In the genomic region with DNA sequence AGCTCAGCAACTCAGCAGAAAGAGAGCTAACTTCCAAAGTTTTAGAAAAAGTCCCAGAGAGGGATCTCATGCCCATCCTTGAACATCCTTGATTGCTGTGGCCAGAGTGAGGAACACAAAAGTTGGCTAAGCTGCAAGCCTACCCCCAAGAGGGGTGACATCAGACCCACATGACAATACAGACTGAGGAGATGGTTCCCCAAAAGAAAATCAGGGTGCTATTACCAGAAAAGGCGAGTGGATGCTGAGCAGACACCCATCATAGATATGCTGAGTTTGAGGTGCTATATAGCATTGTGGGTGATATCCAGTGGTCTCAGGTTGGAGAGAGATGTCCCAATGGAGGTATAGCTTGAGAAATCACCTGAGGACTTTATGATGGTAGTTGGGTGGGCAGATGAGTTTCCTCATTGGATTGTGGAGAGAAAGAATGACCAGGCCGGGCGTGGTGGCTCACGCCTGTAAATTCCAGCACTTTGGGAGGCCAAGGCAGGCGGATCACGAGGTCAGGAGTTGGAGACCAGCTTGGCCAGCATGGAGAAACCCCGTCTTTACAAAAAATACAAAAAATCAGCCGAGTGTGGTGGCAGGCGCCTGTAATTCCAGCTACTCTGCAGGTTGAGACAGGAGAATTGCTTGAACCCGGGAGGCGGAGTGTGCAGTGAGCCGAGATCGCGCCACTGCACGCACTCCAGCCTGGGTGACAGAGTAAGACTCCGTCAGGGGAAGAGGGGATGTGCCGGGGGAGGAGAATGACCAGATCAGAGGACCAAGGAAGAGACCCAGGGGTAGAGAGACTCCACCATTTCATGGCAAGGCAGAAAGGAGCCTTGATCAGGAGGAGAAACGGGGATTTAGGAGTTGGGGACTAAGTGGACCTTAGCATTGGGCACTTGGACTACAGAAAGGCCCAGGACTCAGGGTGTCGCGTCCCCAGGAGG, we compare ENCODE assay signal across 1 cellular context.
TF ChIP-seq lines count a peak whose summit lies in the region.

No MANE protein-coding gene starts in this region.

TF ChIP-seq in K562, 482 proteins besides CTCF, POLR2A, EP300 and RAD21 (continues in another document):
- TF ChIP-seq, protein P1, sequence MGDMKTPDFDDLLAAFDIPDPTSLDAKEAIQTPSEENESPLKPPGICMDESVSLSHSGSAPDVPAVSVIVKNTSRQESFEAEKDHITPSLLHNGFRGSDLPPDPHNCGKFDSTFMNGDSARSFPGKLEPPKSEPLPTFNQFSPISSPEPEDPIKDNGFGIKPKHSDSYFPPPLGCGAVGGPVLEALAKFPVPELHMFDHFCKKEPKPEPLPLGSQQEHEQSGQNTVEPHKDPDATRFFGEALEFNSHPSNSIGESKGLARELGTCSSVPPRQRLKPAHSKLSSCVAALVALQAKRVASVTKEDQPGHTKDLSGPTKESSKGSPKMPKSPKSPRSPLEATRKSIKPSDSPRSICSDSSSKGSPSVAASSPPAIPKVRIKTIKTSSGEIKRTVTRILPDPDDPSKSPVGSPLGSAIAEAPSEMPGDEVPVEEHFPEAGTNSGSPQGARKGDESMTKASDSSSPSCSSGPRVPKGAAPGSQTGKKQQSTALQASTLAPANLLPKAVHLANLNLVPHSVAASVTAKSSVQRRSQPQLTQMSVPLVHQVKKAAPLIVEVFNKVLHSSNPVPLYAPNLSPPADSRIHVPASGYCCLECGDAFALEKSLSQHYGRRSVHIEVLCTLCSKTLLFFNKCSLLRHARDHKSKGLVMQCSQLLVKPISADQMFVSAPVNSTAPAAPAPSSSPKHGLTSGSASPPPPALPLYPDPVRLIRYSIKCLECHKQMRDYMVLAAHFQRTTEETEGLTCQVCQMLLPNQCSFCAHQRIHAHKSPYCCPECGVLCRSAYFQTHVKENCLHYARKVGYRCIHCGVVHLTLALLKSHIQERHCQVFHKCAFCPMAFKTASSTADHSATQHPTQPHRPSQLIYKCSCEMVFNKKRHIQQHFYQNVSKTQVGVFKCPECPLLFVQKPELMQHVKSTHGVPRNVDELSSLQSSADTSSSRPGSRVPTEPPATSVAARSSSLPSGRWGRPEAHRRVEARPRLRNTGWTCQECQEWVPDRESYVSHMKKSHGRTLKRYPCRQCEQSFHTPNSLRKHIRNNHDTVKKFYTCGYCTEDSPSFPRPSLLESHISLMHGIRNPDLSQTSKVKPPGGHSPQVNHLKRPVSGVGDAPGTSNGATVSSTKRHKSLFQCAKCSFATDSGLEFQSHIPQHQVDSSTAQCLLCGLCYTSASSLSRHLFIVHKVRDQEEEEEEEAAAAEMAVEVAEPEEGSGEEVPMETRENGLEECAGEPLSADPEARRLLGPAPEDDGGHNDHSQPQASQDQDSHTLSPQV (IDR thresholded peaks at IDR 0.05) = peak; percentile 56
- TF ChIP-seq ETV1 (tag; conservative IDR thresholded peaks at IDR 0.05; ENCODE audit: low read depth) (0 out of 2 replicates have a peak, but pooled peaks have one; percentile 6), NR4A1 (CRISPR knock-in tag; IDR thresholded peaks at IDR 0.05) (no peak), NR4A1 (tag; IDR thresholded peaks at IDR 0.05) (peak; percentile 28; the same call in 1 of the 2 replicates), ARID1B (IDR thresholded peaks at IDR 0.05) (no peak), DMBX1 (CRISPR knock-in tag; IDR thresholded peaks at IDR 0.05; ENCODE audit: borderline replicate concordance) (peak; percentile 26; the same call in 1 of the 2 replicates), NCOA4 (IDR thresholded peaks at IDR 0.05; ENCODE audit: partially characterized antibody) (no peak), ZNF551 (CRISPR knock-in tag; IDR thresholded peaks at IDR 0.05) (no peak), POLR2B (IDR thresholded peaks at IDR 0.05; ENCODE audit: low read depth, partially characterized antibody) (peak; percentile 8), NFRKB (IDR thresholded peaks at IDR 0.05; ENCODE audit: low read depth) (peak; percentile 73), DACH1 (IDR thresholded peaks at IDR 0.05; ENCODE audit: partially characterized antibody) (no peak), SPI1 (IDR thresholded peaks at IDR 0.05; ENCODE audit: borderline replicate concordance, low read depth, low read length) (peak; percentile 38; the same call in 1 of the 2 replicates), HDAC2 (IDR thresholded peaks at IDR 0.05) (0 out of 2 replicates have a peak, but pooled peaks have one; percentile 15), HDGF (IDR thresholded peaks at IDR 0.05) (0 out of 2 replicates have a peak, but pooled peaks have one; percentile 20), LARP7 (IDR thresholded peaks at IDR 0.05) (0 out of 2 replicates have a peak, but pooled peaks have one; percentile 71), SMAD1 (IDR thresholded peaks at IDR 0.05; ENCODE audit: low read depth, low read length, partially characterized antibody) (peak; percentile 30), ZNF77 (CRISPR knock-in tag; IDR thresholded peaks at IDR 0.05) (no peak)
- TF ChIP-seq, protein P2, sequence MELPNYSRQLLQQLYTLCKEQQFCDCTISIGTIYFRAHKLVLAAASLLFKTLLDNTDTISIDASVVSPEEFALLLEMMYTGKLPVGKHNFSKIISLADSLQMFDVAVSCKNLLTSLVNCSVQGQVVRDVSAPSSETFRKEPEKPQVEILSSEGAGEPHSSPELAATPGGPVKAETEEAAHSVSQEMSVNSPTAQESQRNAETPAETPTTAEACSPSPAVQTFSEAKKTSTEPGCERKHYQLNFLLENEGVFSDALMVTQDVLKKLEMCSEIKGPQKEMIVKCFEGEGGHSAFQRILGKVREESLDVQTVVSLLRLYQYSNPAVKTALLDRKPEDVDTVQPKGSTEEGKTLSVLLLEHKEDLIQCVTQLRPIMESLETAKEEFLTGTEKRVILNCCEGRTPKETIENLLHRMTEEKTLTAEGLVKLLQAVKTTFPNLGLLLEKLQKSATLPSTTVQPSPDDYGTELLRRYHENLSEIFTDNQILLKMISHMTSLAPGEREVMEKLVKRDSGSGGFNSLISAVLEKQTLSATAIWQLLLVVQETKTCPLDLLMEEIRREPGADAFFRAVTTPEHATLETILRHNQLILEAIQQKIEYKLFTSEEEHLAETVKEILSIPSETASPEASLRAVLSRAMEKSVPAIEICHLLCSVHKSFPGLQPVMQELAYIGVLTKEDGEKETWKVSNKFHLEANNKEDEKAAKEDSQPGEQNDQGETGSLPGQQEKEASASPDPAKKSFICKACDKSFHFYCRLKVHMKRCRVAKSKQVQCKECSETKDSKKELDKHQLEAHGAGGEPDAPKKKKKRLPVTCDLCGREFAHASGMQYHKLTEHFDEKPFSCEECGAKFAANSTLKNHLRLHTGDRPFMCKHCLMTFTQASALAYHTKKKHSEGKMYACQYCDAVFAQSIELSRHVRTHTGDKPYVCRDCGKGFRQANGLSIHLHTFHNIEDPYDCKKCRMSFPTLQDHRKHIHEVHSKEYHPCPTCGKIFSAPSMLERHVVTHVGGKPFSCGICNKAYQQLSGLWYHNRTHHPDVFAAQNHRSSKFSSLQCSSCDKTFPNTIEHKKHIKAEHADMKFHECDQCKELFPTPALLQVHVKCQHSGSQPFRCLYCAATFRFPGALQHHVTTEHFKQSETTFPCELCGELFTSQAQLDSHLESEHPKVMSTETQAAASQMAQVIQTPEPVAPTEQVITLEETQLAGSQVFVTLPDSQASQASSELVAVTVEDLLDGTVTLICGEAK (IDR thresholded peaks at IDR 0.05) = 0 out of 2 replicates have a peak, but pooled peaks have one; percentile 23
- TF ChIP-seq, protein P2 (CRISPR knock-in tag; IDR thresholded peaks at IDR 0.05) = no peak
- TF ChIP-seq, protein P3, sequence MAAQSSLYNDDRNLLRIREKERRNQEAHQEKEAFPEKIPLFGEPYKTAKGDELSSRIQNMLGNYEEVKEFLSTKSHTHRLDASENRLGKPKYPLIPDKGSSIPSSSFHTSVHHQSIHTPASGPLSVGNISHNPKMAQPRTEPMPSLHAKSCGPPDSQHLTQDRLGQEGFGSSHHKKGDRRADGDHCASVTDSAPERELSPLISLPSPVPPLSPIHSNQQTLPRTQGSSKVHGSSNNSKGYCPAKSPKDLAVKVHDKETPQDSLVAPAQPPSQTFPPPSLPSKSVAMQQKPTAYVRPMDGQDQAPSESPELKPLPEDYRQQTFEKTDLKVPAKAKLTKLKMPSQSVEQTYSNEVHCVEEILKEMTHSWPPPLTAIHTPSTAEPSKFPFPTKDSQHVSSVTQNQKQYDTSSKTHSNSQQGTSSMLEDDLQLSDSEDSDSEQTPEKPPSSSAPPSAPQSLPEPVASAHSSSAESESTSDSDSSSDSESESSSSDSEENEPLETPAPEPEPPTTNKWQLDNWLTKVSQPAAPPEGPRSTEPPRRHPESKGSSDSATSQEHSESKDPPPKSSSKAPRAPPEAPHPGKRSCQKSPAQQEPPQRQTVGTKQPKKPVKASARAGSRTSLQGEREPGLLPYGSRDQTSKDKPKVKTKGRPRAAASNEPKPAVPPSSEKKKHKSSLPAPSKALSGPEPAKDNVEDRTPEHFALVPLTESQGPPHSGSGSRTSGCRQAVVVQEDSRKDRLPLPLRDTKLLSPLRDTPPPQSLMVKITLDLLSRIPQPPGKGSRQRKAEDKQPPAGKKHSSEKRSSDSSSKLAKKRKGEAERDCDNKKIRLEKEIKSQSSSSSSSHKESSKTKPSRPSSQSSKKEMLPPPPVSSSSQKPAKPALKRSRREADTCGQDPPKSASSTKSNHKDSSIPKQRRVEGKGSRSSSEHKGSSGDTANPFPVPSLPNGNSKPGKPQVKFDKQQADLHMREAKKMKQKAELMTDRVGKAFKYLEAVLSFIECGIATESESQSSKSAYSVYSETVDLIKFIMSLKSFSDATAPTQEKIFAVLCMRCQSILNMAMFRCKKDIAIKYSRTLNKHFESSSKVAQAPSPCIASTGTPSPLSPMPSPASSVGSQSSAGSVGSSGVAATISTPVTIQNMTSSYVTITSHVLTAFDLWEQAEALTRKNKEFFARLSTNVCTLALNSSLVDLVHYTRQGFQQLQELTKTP (IDR thresholded peaks at IDR 0.05; ENCODE audit: low read depth in 1 of 2, partially characterized antibody in 2 of 2) = peak in 1 of 2 experiments; percentile 17
- TF ChIP-seq, protein P4, sequence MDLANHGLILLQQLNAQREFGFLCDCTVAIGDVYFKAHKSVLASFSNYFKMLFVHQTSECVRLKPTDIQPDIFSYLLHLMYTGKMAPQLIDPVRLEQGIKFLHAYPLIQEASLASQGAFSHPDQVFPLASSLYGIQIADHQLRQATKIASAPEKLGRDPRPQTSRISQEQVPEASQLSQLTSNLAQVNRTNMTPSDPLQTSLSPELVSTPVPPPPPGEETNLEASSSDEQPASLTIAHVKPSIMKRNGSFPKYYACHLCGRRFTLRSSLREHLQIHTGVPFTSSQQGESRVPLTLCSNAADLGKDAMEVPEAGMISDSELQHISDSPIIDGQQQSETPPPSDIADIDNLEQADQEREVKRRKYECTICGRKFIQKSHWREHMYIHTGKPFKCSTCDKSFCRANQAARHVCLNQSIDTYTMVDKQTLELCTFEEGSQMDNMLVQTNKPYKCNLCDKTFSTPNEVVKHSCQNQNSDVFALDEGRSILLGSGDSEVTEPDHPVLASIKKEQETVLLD (IDR thresholded peaks at IDR 0.05) = peak; percentile 36; the same call in 1 of the 2 replicates
- TF ChIP-seq, protein P5, sequence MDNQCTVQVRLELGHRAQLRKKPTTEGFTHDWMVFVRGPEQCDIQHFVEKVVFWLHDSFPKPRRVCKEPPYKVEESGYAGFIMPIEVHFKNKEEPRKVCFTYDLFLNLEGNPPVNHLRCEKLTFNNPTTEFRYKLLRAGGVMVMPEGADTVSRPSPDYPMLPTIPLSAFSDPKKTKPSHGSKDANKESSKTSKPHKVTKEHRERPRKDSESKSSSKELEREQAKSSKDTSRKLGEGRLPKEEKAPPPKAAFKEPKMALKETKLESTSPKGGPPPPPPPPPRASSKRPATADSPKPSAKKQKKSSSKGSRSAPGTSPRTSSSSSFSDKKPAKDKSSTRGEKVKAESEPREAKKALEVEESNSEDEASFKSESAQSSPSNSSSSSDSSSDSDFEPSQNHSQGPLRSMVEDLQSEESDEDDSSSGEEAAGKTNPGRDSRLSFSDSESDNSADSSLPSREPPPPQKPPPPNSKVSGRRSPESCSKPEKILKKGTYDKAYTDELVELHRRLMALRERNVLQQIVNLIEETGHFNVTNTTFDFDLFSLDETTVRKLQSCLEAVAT (IDR thresholded peaks at IDR 0.05) = 0 out of 4 replicates have a peak, but pooled peaks of 1 of the 2 experiments have one; percentile 20
- TF ChIP-seq, protein P6, sequence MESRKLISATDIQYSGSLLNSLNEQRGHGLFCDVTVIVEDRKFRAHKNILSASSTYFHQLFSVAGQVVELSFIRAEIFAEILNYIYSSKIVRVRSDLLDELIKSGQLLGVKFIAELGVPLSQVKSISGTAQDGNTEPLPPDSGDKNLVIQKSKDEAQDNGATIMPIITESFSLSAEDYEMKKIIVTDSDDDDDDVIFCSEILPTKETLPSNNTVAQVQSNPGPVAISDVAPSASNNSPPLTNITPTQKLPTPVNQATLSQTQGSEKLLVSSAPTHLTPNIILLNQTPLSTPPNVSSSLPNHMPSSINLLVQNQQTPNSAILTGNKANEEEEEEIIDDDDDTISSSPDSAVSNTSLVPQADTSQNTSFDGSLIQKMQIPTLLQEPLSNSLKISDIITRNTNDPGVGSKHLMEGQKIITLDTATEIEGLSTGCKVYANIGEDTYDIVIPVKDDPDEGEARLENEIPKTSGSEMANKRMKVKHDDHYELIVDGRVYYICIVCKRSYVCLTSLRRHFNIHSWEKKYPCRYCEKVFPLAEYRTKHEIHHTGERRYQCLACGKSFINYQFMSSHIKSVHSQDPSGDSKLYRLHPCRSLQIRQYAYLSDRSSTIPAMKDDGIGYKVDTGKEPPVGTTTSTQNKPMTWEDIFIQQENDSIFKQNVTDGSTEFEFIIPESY (CRISPR knock-in tag; IDR thresholded peaks at IDR 0.05) = peak; percentile 84
